In the genomic region with DNA sequence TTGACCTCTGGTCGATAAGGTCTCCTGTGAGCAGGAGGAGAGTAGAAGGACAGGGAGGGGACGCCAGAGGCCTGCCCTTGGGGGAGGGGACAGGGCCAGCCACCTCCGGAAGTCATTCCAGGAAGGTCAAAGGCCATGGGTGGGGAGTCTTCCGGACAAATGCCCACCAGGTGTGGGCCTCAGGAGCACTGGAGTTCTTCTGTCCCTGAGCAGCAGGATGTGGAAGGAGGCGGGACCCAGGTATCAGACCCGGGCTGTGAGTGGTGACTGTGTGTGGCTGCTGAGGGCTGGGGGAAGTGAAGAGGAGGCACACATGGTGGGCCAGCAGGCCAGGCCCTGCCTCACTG, we compare ENCODE assay signal across 1 cellular context.
TF ChIP-seq lines count a peak whose summit lies in the region.

No MANE protein-coding gene starts in this region.

TF ChIP-seq in WTC11, 78 proteins besides CTCF, POLR2A, EP300 and RAD21 (continued from another document):
- TF ChIP-seq, protein P1, sequence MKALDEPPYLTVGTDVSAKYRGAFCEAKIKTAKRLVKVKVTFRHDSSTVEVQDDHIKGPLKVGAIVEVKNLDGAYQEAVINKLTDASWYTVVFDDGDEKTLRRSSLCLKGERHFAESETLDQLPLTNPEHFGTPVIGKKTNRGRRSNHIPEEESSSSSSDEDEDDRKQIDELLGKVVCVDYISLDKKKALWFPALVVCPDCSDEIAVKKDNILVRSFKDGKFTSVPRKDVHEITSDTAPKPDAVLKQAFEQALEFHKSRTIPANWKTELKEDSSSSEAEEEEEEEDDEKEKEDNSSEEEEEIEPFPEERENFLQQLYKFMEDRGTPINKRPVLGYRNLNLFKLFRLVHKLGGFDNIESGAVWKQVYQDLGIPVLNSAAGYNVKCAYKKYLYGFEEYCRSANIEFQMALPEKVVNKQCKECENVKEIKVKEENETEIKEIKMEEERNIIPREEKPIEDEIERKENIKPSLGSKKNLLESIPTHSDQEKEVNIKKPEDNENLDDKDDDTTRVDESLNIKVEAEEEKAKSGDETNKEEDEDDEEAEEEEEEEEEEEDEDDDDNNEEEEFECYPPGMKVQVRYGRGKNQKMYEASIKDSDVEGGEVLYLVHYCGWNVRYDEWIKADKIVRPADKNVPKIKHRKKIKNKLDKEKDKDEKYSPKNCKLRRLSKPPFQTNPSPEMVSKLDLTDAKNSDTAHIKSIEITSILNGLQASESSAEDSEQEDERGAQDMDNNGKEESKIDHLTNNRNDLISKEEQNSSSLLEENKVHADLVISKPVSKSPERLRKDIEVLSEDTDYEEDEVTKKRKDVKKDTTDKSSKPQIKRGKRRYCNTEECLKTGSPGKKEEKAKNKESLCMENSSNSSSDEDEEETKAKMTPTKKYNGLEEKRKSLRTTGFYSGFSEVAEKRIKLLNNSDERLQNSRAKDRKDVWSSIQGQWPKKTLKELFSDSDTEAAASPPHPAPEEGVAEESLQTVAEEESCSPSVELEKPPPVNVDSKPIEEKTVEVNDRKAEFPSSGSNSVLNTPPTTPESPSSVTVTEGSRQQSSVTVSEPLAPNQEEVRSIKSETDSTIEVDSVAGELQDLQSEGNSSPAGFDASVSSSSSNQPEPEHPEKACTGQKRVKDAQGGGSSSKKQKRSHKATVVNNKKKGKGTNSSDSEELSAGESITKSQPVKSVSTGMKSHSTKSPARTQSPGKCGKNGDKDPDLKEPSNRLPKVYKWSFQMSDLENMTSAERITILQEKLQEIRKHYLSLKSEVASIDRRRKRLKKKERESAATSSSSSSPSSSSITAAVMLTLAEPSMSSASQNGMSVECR (CRISPR knock-in tag; IDR thresholded peaks at IDR 0.05; ENCODE audit: borderline replicate concordance): no peak
- TF ChIP-seq KAT7 (CRISPR knock-in tag; IDR thresholded peaks at IDR 0.05; ENCODE audit: borderline replicate concordance) (no peak), ZNF232 (CRISPR knock-in tag; IDR thresholded peaks at IDR 0.05) (no peak)
